In genomic region chr16:21001262-21001661, GRCh38 we compare ENCODE assay signal across 9 cellular contexts.
DNase-seq lines count a peak whose midpoint lies in the region; ATAC-seq and TF ChIP-seq lines count a peak whose summit lies in the region.
"Had no signal": no experiment of that assay in that cellular context is flagged by ENCODE, and none has a peak within 500 bp of the region (broad histone marks: within the 10 kb centered on the region; RNA-seq: fewer than 3 reads in every experiment).

No MANE protein-coding gene starts in this region.

- H3K9me3 ChIP-seq in right lobe of liver, result peaks cover 0 to 3% (median 0%) of the 10 kb centered on the region in 4 donors
- no peaks in the 10 kb centered on the region for H3K9me3 ChIP-seq in right cardiac atrium (ENCODE audit: control insufficient read depth, low read length)

- H3K27me3 ChIP-seq in HL-60 (ENCODE audit: insufficient read depth, poor library complexity, severe bottlenecking), result no peaks in the 10 kb centered on the region
- no peaks in the 10 kb centered on the region for H3K27me3 ChIP-seq in right lobe of liver
- H3K27me3 ChIP-seq in right cardiac atrium (ENCODE audit: control insufficient read depth, insufficient read depth), result no peaks in the 10 kb centered on the region

- H3K4me1 ChIP-seq in right lobe of liver, result no peaks in the 10 kb centered on the region
- H3K4me1 ChIP-seq in right cardiac atrium (ENCODE audit: control insufficient read depth, insufficient read depth, low read length), result no peaks in the 10 kb centered on the region

- TF ChIP-seq CTCF in HL-60 (IDR thresholded peaks at IDR 0.05; ENCODE audit: insufficient read depth, low read length), result peak; percentile 33
- TF ChIP-seq CTCF in right lobe of liver (IDR thresholded peaks at IDR 0.05), result peak; percentile 3 to 41 (median 24)

- 34% methylated on average over 3 of the region's 3 CpGs for WGBS in right lobe of liver (ENCODE audit: insufficient coverage, low coverage, low lambda C conversion rate, missing lambda C conversion rate)
- WGBS in right cardiac atrium, result 36% methylated on average over 3 of the region's 3 CpGs

- H3K27me3 Mint-ChIP-seq in activated naive CD4-positive, alpha-beta T cell treated with anti-CD3 and anti-CD28 coated beads, Interleukin-2, amount 10 ng/mL, durations not matched to agents 7 days and 5 days, result peaks cover 18% of the 10 kb centered on the region

- H3K27ac Mint-ChIP-seq in activated naive CD4-positive, alpha-beta T cell treated with anti-CD3 and anti-CD28 coated beads, Interleukin-2, amount 10 ng/mL, durations not matched to agents 7 days and 5 days, result no peak overlapping the region
- H3K27ac Mint-ChIP-seq: brain had no signal

- no peak overlapping the region for H3K4me3 Mint-ChIP-seq in activated naive CD4-positive, alpha-beta T cell treated with anti-CD3 and anti-CD28 coated beads, Interleukin-2, amount 10 ng/mL, durations not matched to agents 7 days and 5 days
- H3K4me3 Mint-ChIP-seq: brain had no signal

- H3K36me3 ChIP-seq in right lobe of liver, result no peaks in the 10 kb centered on the region

- no peak for TF ChIP-seq POLR2A in right lobe of liver (IDR thresholded peaks at IDR 0.05)

- ATAC-seq in right lobe of liver, result peak in 3 of 4 donors; percentile 23 to 45 (median 41)
- ATAC-seq in HG02610 (IDR thresholded peaks at IDR 0.05; ENCODE audit: unreplicated experiment), result no peak
- ATAC-seq in HG03095 (IDR thresholded peaks at IDR 0.05; ENCODE audit: unreplicated experiment), result no peak
- ATAC-seq in right cardiac atrium, result no peak

- H3K27ac ChIP-seq in HL-60 (replicated peaks) (no peak overlapping the region), right lobe of liver (no peak overlapping the region), right cardiac atrium (ENCODE audit: low read length) (no peak overlapping the region)

- H3K36me3 Mint-ChIP-seq in activated naive CD4-positive, alpha-beta T cell treated with anti-CD3 and anti-CD28 coated beads, Interleukin-2, amount 10 ng/mL, durations not matched to agents 7 days and 5 days, result no peaks in the 10 kb centered on the region
- H3K36me3 Mint-ChIP-seq: brain had no signal

- H3K4me3 ChIP-seq in HL-60 (replicated peaks; ENCODE audit: insufficient read depth, low read length) (no peak overlapping the region), right lobe of liver (no peak overlapping the region), right cardiac atrium (ENCODE audit: low read length) (no peak overlapping the region)

- intact Hi-C loops in right lobe of liver (cut with DNase I), result no loop called here
- intact Hi-C loops in right cardiac atrium (cut with DNase I), result no loop called here

- peak; percentile 18 for DNase-seq in CMK (ENCODE audit: low read depth)
- DNase-seq in HL-60 (ENCODE audit: low read depth in 1 of 2, low spot score in 1 of 2), result peak; percentile 5 to 9
- peak; percentile 49 for DNase-seq in activated naive CD4-positive, alpha-beta T cell treated with anti-CD3 and anti-CD28 coated beads, Interleukin-2, amount 10 ng/mL, durations not matched to agents 7 days and 5 days
- no peak for DNase-seq in right lobe of liver
- no peak for DNase-seq in pons (ENCODE audit: low spot score)
- DNase-seq in right cardiac atrium, result no peak

- H3K9me3 Mint-ChIP-seq in activated naive CD4-positive, alpha-beta T cell treated with anti-CD3 and anti-CD28 coated beads, Interleukin-2, amount 10 ng/mL, durations not matched to agents 7 days and 5 days, result no peaks in the 10 kb centered on the region
- H3K9me3 Mint-ChIP-seq: brain had no signal

- H3K4me1 Mint-ChIP-seq in activated naive CD4-positive, alpha-beta T cell treated with anti-CD3 and anti-CD28 coated beads, Interleukin-2, amount 10 ng/mL, durations not matched to agents 7 days and 5 days, result no peaks in the 10 kb centered on the region
- H3K4me1 Mint-ChIP-seq: brain had no signal

- CTCF ChIA-PET in activated naive CD4-positive, alpha-beta T cell treated with anti-CD3 and anti-CD28 coated beads, Interleukin-2, amount 10 ng/mL, durations not matched to agents 7 days and 5 days (lab: Charles Lee), result interaction anchor here (0.7 to 2.4 kb wide), 5 partner anchors 9 to 304 kb away, joined by 3 to 11 read pairs (median 3); partner anchors contain the start of gene ACSM1

Comparison
In these comparisons a context has a peak if more than half of its experiments do, and no peak if none do; other contexts are left out.
1. DNase-seq: peak in CMK (single experiment), HL-60 (2 of 2) and activated naive CD4-positive, alpha-beta T cell treated with anti-CD3 and anti-CD28 coated beads, Interleukin-2, amount 10 ng/mL, durations not matched to agents 7 days and 5 days (single experiment); none in right lobe of liver (0 of 3), pons (single experiment) and right cardiac atrium (0 of 3).
2. ATAC-seq: peak in right lobe of liver (3 of 4); none in HG02610 (single experiment), HG03095 (single experiment) and right cardiac atrium (0 of 2).